In genomic region chr9:134053401-134053871, GRCh38 we compare ENCODE assay signal across 35 cellular contexts. TPM values are rescaled to one million over a fixed set of nuclear protein-coding genes. Genes with fewer than 3 reads are reported as not detected.
A peak's percentile ranks its signal among the peaks of the same experiment; 100 is the strongest.
DNase-seq lines count a peak whose midpoint lies in the region; ATAC-seq and TF ChIP-seq lines count a peak whose summit lies in the region.
"Had no signal": no experiment of that assay in that cellular context is flagged by ENCODE, and none has a peak within 500 bp of the region (broad histone marks: within the 10 kb centered on the region; RNA-seq: fewer than 3 reads in every experiment).

No MANE protein-coding gene starts in this region.

- H3K9me3 ChIP-seq in right lobe of liver (no peaks in the 10 kb centered on the region), spleen (no peaks in the 10 kb centered on the region)
- H3K9me3 ChIP-seq: thoracic aorta, vagina had no signal

- TF ChIP-seq CTCF in glutamatergic neuron (IDR thresholded peaks at IDR 0.05; ENCODE audit: partially characterized antibody, unreplicated experiment) (no peak), right lobe of liver (IDR thresholded peaks at IDR 0.05) (no peak), spleen (IDR thresholded peaks at IDR 0.05 in 8 of 11, conservative IDR thresholded peaks at IDR 0.05 in 3 of 11) (no peak)

- peak; percentile 8 for DNase-seq in activated CD8-positive, alpha-beta memory T cell treated with anti-CD3 and anti-CD28 coated beads, Interleukin-2, amount 50 U/mL, for 4 hours
- no peak for DNase-seq in activated CD8-positive, alpha-beta memory T cell treated with anti-CD3 and anti-CD28 coated beads for 24 hours
- DNase-seq in glutamatergic neuron: peak; percentile 25
- DNase-seq in right lobe of liver: peak; percentile 18 to 45 (median 42)
- DNase-seq in spleen: peak; percentile 68
- DNase-seq in AML-193 (lab: John Stamatoyannopoulos, UW): no peak
- DNase-seq: activated CD4-positive, alpha-beta T cell treated with anti-CD3 and anti-CD28 coated beads for 48 hours; activated effector memory CD4-positive, alpha-beta T cell treated with anti-CD3 and anti-CD28 coated beads, Interleukin-2, amount 50 U/mL, for 16 hours; activated naive CD8-positive, alpha-beta T cell treated with anti-CD3 and anti-CD28 coated beads for 36 hours; activated T-cell treated with anti-CD3 and anti-CD28 coated beads, Interleukin-2, amount 50 U/mL, for 1 hour; anterior cingulate cortex; CD8-positive, alpha-beta T cell; central memory CD4-positive, alpha-beta T cell; cortex of kidney; DMS 273 treated with DMSO at 0.1 percent for 48 hours; effector memory CD4-positive, alpha-beta T cell; KBM-7; naive thymus-derived CD4-positive, alpha-beta T cell; NCI-H1092; NCI-H187; NCI-H2171 treated with DMSO at 0.1 percent for 48 hours; NCI-H526 treated with DMSO at 0.1 percent for 48 hours; occipital lobe; PC-3; stimulated activated CD4-positive, alpha-beta T cell treated with anti-CD3 and anti-CD28 coated beads, Interleukin-2, amount 100 ng/mL, for 24 hours; stimulated activated CD8-positive, alpha-beta memory T cell treated with anti-CD3 and anti-CD28 coated beads, Interleukin-4, amount 100 ng/mL, for 48 hours; stimulated activated naive CD8-positive, alpha-beta T cell treated with anti-CD3 and anti-CD28 coated beads, Interleukin-15, amount 100 ng/mL, for 72 hours; SW 1271; T-helper 9 cell; WERI-Rb-1 had no signal

- H3K9me3 Mint-ChIP-seq in glutamatergic neuron (ENCODE audit: unreplicated experiment): peaks cover 8% of the 10 kb centered on the region
- H3K9me3 Mint-ChIP-seq: activated naive CD8-positive, alpha-beta T cell treated with anti-CD3 and anti-CD28 coated beads for 36 hours; CD8-positive, alpha-beta T cell; mesothelial cell of epicardium; naive thymus-derived CD4-positive, alpha-beta T cell; stimulated activated naive CD8-positive, alpha-beta T cell treated with anti-CD3 and anti-CD28 coated beads, Interleukin-15, amount 100 ng/mL, for 72 hours had no signal

- H3K27ac Mint-ChIP-seq in glutamatergic neuron (ENCODE audit: unreplicated experiment): no peak overlapping the region
- H3K27ac Mint-ChIP-seq: activated naive CD8-positive, alpha-beta T cell treated with anti-CD3 and anti-CD28 coated beads for 36 hours; CD8-positive, alpha-beta T cell; mesothelial cell of epicardium had no signal

- intact Hi-C loops in right lobe of liver (cut with DNase I) (no loop called here), spleen (cut with DNase I; ENCODE audit: low total_unique reads) (no loop called here)

- no peak for ATAC-seq in right lobe of liver
- no peak for ATAC-seq in GM18858 (IDR thresholded peaks at IDR 0.05; ENCODE audit: unreplicated experiment)
- ATAC-seq in GM18520 (IDR thresholded peaks at IDR 0.05; ENCODE audit: unreplicated experiment): no peak
- ATAC-seq: CD8-positive, alpha-beta T cell; naive thymus-derived CD4-positive, alpha-beta T cell; PC-3; stimulated activated naive CD8-positive, alpha-beta T cell treated with anti-CD3 and anti-CD28 coated beads, Interleukin-15, amount 100 ng/mL, for 72 hours had no signal

- TF ChIP-seq POLR2A in right lobe of liver (IDR thresholded peaks at IDR 0.05) (no peak), spleen (IDR thresholded peaks at IDR 0.05) (no peak)

- no peak overlapping the region for H3K4me3 Mint-ChIP-seq in glutamatergic neuron (ENCODE audit: unreplicated experiment)
- H3K4me3 Mint-ChIP-seq: activated naive CD8-positive, alpha-beta T cell treated with anti-CD3 and anti-CD28 coated beads for 36 hours; CD8-positive, alpha-beta T cell; mesothelial cell of epicardium; naive thymus-derived CD4-positive, alpha-beta T cell; stimulated activated naive CD8-positive, alpha-beta T cell treated with anti-CD3 and anti-CD28 coated beads, Interleukin-15, amount 100 ng/mL, for 72 hours had no signal

- WGBS in right lobe of liver (ENCODE audit: insufficient coverage, low coverage, low lambda C conversion rate, missing lambda C conversion rate): no CpG with 5 or more reads among the region's 28 CpGs
- WGBS in spleen, 5 donors: 63 to 77% (median 73%) methylated on average over 21 to 28 of the region's 28 CpGs

- H3K4me3 ChIP-seq in right lobe of liver: no peak overlapping the region
- no peak overlapping the region for H3K4me3 ChIP-seq in spleen
- H3K4me3 ChIP-seq: thoracic aorta, vagina had no signal

- no peaks in the 10 kb centered on the region for H3K27me3 ChIP-seq in right lobe of liver
- no peaks in the 10 kb centered on the region for H3K27me3 ChIP-seq in spleen (replicated peaks in 1 of 7)
- H3K27me3 ChIP-seq: vagina had no signal

- H3K36me3 Mint-ChIP-seq in glutamatergic neuron (ENCODE audit: unreplicated experiment): no peaks in the 10 kb centered on the region
- H3K36me3 Mint-ChIP-seq: activated naive CD8-positive, alpha-beta T cell treated with anti-CD3 and anti-CD28 coated beads for 36 hours had no signal

- H3K27ac ChIP-seq in right lobe of liver (no peak overlapping the region), spleen (peak overlapping the region in 5 of 8 donors; percentile 2 to 56 (median 44))
- H3K27ac ChIP-seq: thoracic aorta, vagina, WERI-Rb-1 had no signal

- peaks cover 5% of the 10 kb centered on the region for H3K27me3 Mint-ChIP-seq in glutamatergic neuron (ENCODE audit: unreplicated experiment)
- H3K27me3 Mint-ChIP-seq: activated naive CD8-positive, alpha-beta T cell treated with anti-CD3 and anti-CD28 coated beads for 36 hours; naive thymus-derived CD4-positive, alpha-beta T cell; stimulated activated naive CD8-positive, alpha-beta T cell treated with anti-CD3 and anti-CD28 coated beads, Interleukin-15, amount 100 ng/mL, for 72 hours had no signal

- peaks cover 0 to 54% (median 27%) of the 10 kb centered on the region in 4 donors for H3K4me1 ChIP-seq in right lobe of liver
- peaks cover 22 to 66% (median 53%) of the 10 kb centered on the region in 6 donors for H3K4me1 ChIP-seq in spleen

- peaks cover 23% of the 10 kb centered on the region for H3K4me1 Mint-ChIP-seq in glutamatergic neuron (ENCODE audit: low read depth, unreplicated experiment)

- H3K36me3 ChIP-seq in right lobe of liver (peaks cover 0 to 25% (median 7%) of the 10 kb centered on the region in 4 donors), spleen (peaks cover 0 to 77% (median 45%) of the 10 kb centered on the region in 6 donors)

RNA-seq across cellular contexts. Expression of gene BRD3, which starts 14.4 kb away (rescaled TPM):
- total RNA-seq in glutamatergic neuron (ENCODE audit: unreplicated experiment) (128 TPM), right lobe of liver (10 to 100 TPM; 10.7 to 25.4 (median 21.1) TPM), spleen (10 to 100 TPM; 21.3 to 54.0 (median 35.9) TPM)
- polyA plus RNA-seq in spleen: 10 to 100 TPM in 1 of 3 donors, 1 to 10 TPM in 2; 5.9 to 12.6 (median 6.1) TPM

RNA-seq across cellular contexts. Expression of gene BRD3OS, which starts 28.2 kb away (rescaled TPM):
- total RNA-seq in glutamatergic neuron (ENCODE audit: unreplicated experiment) (31.6 TPM), right lobe of liver (1 to 10 TPM; 3.2 to 8.1 (median 5.9) TPM), spleen (10 to 100 TPM in 5 of 7 donors, 1 to 10 TPM in 2; 9.5 to 13.2 (median 11.3) TPM)
- polyA plus RNA-seq in spleen: 10 to 100 TPM in 1 of 3 donors, 1 to 10 TPM in 2; 6.9 to 10.2 (median 9.8) TPM

Comparison
In these comparisons a context has a peak if more than half of its experiments do, and no peak if none do; other contexts are left out.
1. DNase-seq: peak in activated CD8-positive, alpha-beta memory T cell treated with anti-CD3 and anti-CD28 coated beads, Interleukin-2, amount 50 U/mL, for 4 hours (single experiment), glutamatergic neuron (single experiment), right lobe of liver (3 of 3) and spleen (single experiment); none in activated CD8-positive, alpha-beta memory T cell treated with anti-CD3 and anti-CD28 coated beads for 24 hours (single experiment) and AML-193 (0 of 2).
2. H3K27ac ChIP-seq: peak in spleen (5 of 8); none in right lobe of liver (0 of 3).